ENCODE assay signal across 6 cellular contexts in genomic region chrX:142593470-142593869, GRCh38.
"Had no signal": no experiment of that assay in that cellular context is flagged by ENCODE, and none has a peak within 500 bp of the region (broad histone marks: within the 10 kb centered on the region; RNA-seq: fewer than 3 reads in every experiment).

No MANE protein-coding gene starts in this region.

- H2AFZ ChIP-seq: GM23338 had no signal

- H3K4me2 ChIP-seq: GM23338 had no signal

- DNase-seq: H9, HCEC 1CT, IMR-90, KG1 had no signal

- H3K4me3 ChIP-seq: GM23338, K562 had no signal

- ATAC-seq: GM23338, K562 had no signal
